1 cellular context compared by ENCODE assay signal in the genomic region with DNA sequence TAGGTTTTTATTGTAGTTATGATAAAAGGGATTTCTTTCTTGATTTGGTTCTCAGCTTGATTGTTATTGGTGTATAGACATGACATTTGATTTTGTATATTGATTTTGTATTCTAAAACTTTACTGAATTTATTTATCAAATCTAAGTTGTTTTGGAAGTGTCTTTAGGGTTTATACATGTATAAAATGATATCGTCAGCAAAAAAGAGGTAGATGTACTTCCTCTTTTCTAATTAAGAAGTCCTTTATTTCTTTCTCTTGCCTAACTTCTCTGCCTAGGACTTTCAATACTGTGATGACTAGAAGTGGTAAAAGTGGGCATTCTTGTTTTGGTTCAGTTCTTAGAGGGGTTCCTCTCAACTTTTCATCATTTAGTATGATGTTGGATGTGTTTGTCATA.
TF ChIP-seq lines count a peak whose summit lies in the region.

No MANE protein-coding gene starts in this region.

TF ChIP-seq in HepG2, 621 proteins besides CTCF, POLR2A, EP300 and RAD21 (continued from another document):
- TF ChIP-seq, protein P1, sequence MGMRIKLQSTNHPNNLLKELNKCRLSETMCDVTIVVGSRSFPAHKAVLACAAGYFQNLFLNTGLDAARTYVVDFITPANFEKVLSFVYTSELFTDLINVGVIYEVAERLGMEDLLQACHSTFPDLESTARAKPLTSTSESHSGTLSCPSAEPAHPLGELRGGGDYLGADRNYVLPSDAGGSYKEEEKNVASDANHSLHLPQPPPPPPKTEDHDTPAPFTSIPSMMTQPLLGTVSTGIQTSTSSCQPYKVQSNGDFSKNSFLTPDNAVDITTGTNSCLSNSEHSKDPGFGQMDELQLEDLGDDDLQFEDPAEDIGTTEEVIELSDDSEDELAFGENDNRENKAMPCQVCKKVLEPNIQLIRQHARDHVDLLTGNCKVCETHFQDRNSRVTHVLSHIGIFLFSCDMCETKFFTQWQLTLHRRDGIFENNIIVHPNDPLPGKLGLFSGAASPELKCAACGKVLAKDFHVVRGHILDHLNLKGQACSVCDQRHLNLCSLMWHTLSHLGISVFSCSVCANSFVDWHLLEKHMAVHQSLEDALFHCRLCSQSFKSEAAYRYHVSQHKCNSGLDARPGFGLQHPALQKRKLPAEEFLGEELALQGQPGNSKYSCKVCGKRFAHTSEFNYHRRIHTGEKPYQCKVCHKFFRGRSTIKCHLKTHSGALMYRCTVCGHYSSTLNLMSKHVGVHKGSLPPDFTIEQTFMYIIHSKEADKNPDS (CRISPR knock-in tag; IDR thresholded peaks at IDR 0.05): no peak
- TF ChIP-seq, protein P2, sequence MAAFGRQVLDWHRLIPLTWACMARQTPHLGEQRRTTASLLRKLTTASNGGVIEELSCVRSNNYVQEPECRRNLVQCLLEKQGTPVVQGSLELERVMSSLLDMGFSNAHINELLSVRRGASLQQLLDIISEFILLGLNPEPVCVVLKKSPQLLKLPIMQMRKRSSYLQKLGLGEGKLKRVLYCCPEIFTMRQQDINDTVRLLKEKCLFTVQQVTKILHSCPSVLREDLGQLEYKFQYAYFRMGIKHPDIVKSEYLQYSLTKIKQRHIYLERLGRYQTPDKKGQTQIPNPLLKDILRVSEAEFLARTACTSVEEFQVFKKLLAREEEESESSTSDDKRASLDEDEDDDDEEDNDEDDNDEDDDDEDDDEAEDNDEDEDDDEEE (CRISPR knock-in tag; IDR thresholded peaks at IDR 0.05): no peak
- TF ChIP-seq, protein P3, sequence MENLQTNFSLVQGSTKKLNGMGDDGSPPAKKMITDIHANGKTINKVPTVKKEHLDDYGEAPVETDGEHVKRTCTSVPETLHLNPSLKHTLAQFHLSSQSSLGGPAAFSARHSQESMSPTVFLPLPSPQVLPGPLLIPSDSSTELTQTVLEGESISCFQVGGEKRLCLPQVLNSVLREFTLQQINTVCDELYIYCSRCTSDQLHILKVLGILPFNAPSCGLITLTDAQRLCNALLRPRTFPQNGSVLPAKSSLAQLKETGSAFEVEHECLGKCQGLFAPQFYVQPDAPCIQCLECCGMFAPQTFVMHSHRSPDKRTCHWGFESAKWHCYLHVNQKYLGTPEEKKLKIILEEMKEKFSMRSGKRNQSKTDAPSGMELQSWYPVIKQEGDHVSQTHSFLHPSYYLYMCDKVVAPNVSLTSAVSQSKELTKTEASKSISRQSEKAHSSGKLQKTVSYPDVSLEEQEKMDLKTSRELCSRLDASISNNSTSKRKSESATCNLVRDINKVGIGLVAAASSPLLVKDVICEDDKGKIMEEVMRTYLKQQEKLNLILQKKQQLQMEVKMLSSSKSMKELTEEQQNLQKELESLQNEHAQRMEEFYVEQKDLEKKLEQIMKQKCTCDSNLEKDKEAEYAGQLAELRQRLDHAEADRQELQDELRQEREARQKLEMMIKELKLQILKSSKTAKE (CRISPR knock-in tag; IDR thresholded peaks at IDR 0.05; ENCODE audit: borderline replicate concordance): no peak
- TF ChIP-seq MAFK (conservative IDR thresholded peaks at IDR 0.05 in 1 of 2, IDR thresholded peaks at IDR 0.05 in 1 of 2; ENCODE audit: low read length in 2 of 2): peak; percentile 83 to 96
